16 cellular contexts compared by ENCODE assay signal in genomic region chr6:14822012-14822553, GRCh38.
DNase-seq lines count a peak whose midpoint lies in the region; ATAC-seq and TF ChIP-seq lines count a peak whose summit lies in the region.
"Had no signal": no experiment of that assay in that cellular context is flagged by ENCODE, and none has a peak within 500 bp of the region (broad histone marks: within the 10 kb centered on the region; RNA-seq: fewer than 3 reads in every experiment).

No MANE protein-coding gene starts in this region.

- no peak overlapping the region for H3K4ac ChIP-seq in mesendoderm (ENCODE audit: low read depth, low read length)

- H3K4me3 Mint-ChIP-seq in GM23338 = no peak overlapping the region
- no peak overlapping the region for H3K4me3 Mint-ChIP-seq in activated T-helper 17 cell treated with anti-CD3 and anti-CD28 coated beads, Interleukin-2, amount 50 U/mL, for 72 hours
- H3K4me3 Mint-ChIP-seq: CD4-positive, alpha-beta memory T cell; IgD-negative memory B cell had no signal

- no peaks in the 10 kb centered on the region for H3K27me3 ChIP-seq in GM23338 (ENCODE audit: insufficient read depth)
- H3K27me3 ChIP-seq in mesendoderm (ENCODE audit: insufficient read depth, low read length, poor library complexity) = no peaks in the 10 kb centered on the region
- H3K27me3 ChIP-seq: BE2C had no signal

- peaks cover 18% of the 10 kb centered on the region; the same call in 1 of the 2 replicates for H3F3A ChIP-seq in GM23338 (replicated peaks; ENCODE audit: low read depth)

- no peak overlapping the region for H4K8ac ChIP-seq in mesendoderm (ENCODE audit: low read depth, low read length)

- H2AFZ ChIP-seq in GM23338 = no peak overlapping the region

- no peak overlapping the region for H4K5ac ChIP-seq in mesendoderm (ENCODE audit: low read length)

- H3K9ac ChIP-seq in mesendoderm (ENCODE audit: low read length) = no peak overlapping the region

- no peak overlapping the region for H2BK120ac ChIP-seq in mesendoderm (ENCODE audit: low read depth, low read length)

- no peak for TF ChIP-seq CTCF in GM23338 (conservative IDR thresholded peaks at IDR 0.05; ENCODE audit: low read depth in 2 of 2)

- peaks cover 38% of the 10 kb centered on the region for H3K4me1 Mint-ChIP-seq in GM23338
- peaks cover 21% of the 10 kb centered on the region for H3K4me1 Mint-ChIP-seq in activated T-helper 17 cell treated with anti-CD3 and anti-CD28 coated beads, Interleukin-2, amount 50 U/mL, for 72 hours
- H3K4me1 Mint-ChIP-seq: CD4-positive, alpha-beta memory T cell had no signal

- H3K4me2 ChIP-seq in GM23338 (no peak overlapping the region), mesendoderm (ENCODE audit: low read length) (no peak overlapping the region)
- H3K4me2 ChIP-seq: A549 had no signal

- H3K4me1 ChIP-seq in GM23338 (ENCODE audit: insufficient read depth) (peaks cover 41% of the 10 kb centered on the region), mesendoderm (ENCODE audit: control insufficient read depth, low read depth, low read length) (peaks cover 20% of the 10 kb centered on the region)
- H3K4me1 ChIP-seq: A549 had no signal

- H3K18ac ChIP-seq in mesendoderm (ENCODE audit: low read length) = no peak overlapping the region

- H3K79me1 ChIP-seq in mesendoderm (ENCODE audit: low read length) = no peaks in the 10 kb centered on the region

- H3K23ac ChIP-seq in mesendoderm (ENCODE audit: low read length) = no peak overlapping the region

- no peak overlapping the region for H3K4me3 ChIP-seq in GM23338
- H3K4me3 ChIP-seq in mesendoderm (ENCODE audit: low read length) = no peak overlapping the region
- H3K4me3 ChIP-seq: A549 had no signal

- ATAC-seq in GM23338 (peak; percentile 38), HG03108 (IDR thresholded peaks at IDR 0.05; ENCODE audit: unreplicated experiment) (no peak)
- ATAC-seq in activated T-helper 17 cell treated with anti-CD3 and anti-CD28 coated beads, Interleukin-2, amount 50 U/mL, for 72 hours (replicated peaks) = no peak
- ATAC-seq: A549, HCT116 had no signal

- WGBS in mesendoderm (ENCODE audit: extremely low coverage, insufficient coverage, low lambda C conversion rate) = no CpG with 5 or more reads among the region's 4 CpGs

- peak; percentile 51 for DNase-seq in ELF-1 (ENCODE audit: low read depth, low spot score)
- DNase-seq in GM23338 (ENCODE audit: low spot score) = no peak
- DNase-seq in mesendoderm = no peak
- DNase-seq in NOMO-1 treated with DMSO at 0.1 percent for 48 hours (lab: John Stamatoyannopoulos, UW; ENCODE audit: unreplicated experiment) = no peak
- DNase-seq in hepatic stellate cell (ENCODE audit: low spot score) = no peak
- DNase-seq: BE2C; CD4-positive, alpha-beta memory T cell; COR-L47; DMS153; GDM1 had no signal

- H3K27me3 Mint-ChIP-seq in GM23338 (ENCODE audit: insufficient read depth, low read depth, poor library complexity) = peaks cover 11% of the 10 kb centered on the region
- H3K27me3 Mint-ChIP-seq in activated T-helper 17 cell treated with anti-CD3 and anti-CD28 coated beads, Interleukin-2, amount 50 U/mL, for 72 hours = no peaks in the 10 kb centered on the region

- no peak overlapping the region for H2AK5ac ChIP-seq in mesendoderm (ENCODE audit: low read length)

- H2BK15ac ChIP-seq in mesendoderm (replicated peaks; ENCODE audit: low read depth) = no peak overlapping the region

- H3K9me3 Mint-ChIP-seq in GM23338 = no peaks in the 10 kb centered on the region
- H3K9me3 Mint-ChIP-seq in activated T-helper 17 cell treated with anti-CD3 and anti-CD28 coated beads, Interleukin-2, amount 50 U/mL, for 72 hours = peaks cover 5% of the 10 kb centered on the region
- H3K9me3 Mint-ChIP-seq: CD4-positive, alpha-beta memory T cell; IgD-negative memory B cell had no signal

- H3K79me2 ChIP-seq in GM23338 (replicated peaks; ENCODE audit: insufficient read depth) = no peaks in the 10 kb centered on the region
- no peaks in the 10 kb centered on the region for H3K79me2 ChIP-seq in mesendoderm (ENCODE audit: control insufficient read depth, insufficient read depth, low read length)

- H3K9me2 ChIP-seq in GM23338 (ENCODE audit: insufficient read depth) = peaks cover 11% of the 10 kb centered on the region

- H3K36me3 ChIP-seq in GM23338 (ENCODE audit: insufficient read depth) (no peaks in the 10 kb centered on the region), mesendoderm (ENCODE audit: control insufficient read depth, insufficient read depth, low read length) (no peaks in the 10 kb centered on the region)
- H3K36me3 ChIP-seq: BE2C had no signal

- H2BK5ac ChIP-seq in mesendoderm (ENCODE audit: low read length) = peak overlapping the region; percentile 12

- no peak overlapping the region for H3K27ac Mint-ChIP-seq in GM23338
- peak overlapping the region; percentile 90 for H3K27ac Mint-ChIP-seq in activated T-helper 17 cell treated with anti-CD3 and anti-CD28 coated beads, Interleukin-2, amount 50 U/mL, for 72 hours
- H3K27ac Mint-ChIP-seq: CD4-positive, alpha-beta memory T cell; IgD-negative memory B cell had no signal

- H3K27ac ChIP-seq in GM23338 (ENCODE audit: low read depth) (no peak overlapping the region), mesendoderm (ENCODE audit: low read depth, low read length) (no peak overlapping the region)
- H3K27ac ChIP-seq: A549, C4-2B had no signal

- no peaks in the 10 kb centered on the region; the same call in 1 of the 3 replicates for H3K36me3 Mint-ChIP-seq in GM23338 (ENCODE audit: low read depth)
- no peaks in the 10 kb centered on the region for H3K36me3 Mint-ChIP-seq in activated T-helper 17 cell treated with anti-CD3 and anti-CD28 coated beads, Interleukin-2, amount 50 U/mL, for 72 hours (ENCODE audit: low read depth)
- H3K36me3 Mint-ChIP-seq: CD4-positive, alpha-beta memory T cell; IgD-negative memory B cell had no signal

- no peak overlapping the region for H3K56ac ChIP-seq in mesendoderm (ENCODE audit: low read length)

- no peaks in the 10 kb centered on the region for H4K20me1 ChIP-seq in GM23338 (replicated peaks; ENCODE audit: insufficient read depth)

TF ChIP-seq in GM23338, 12 proteins besides CTCF, POLR2A, EP300 and RAD21 (continues in another document):
- TF ChIP-seq EZH2phosphoT487 (IDR thresholded peaks at IDR 0.05; ENCODE audit: unreplicated experiment) = no peak
- no peak for TF ChIP-seq JUNB (IDR thresholded peaks at IDR 0.05; ENCODE audit: unreplicated experiment)
- TF ChIP-seq STAT1 (IDR thresholded peaks at IDR 0.05; ENCODE audit: unreplicated experiment) = no peak
- no peak for TF ChIP-seq EZH2 (IDR thresholded peaks at IDR 0.05; ENCODE audit: low read depth, unreplicated experiment)
- TF ChIP-seq ZNF462 (CRISPR knock-in tag; IDR thresholded peaks at IDR 0.05) = no peak
- no peak for TF ChIP-seq CREB1 (CRISPR knock-in tag; IDR thresholded peaks at IDR 0.05; ENCODE audit: low read depth)
